ENCODE assay signal across 32 cellular contexts in genomic region chr3:127291114-127291513, GRCh38. TPM values are rescaled to one million over a fixed set of nuclear protein-coding genes. Genes with fewer than 3 reads are reported as not detected.
"Had no signal": no experiment of that assay in that cellular context is flagged by ENCODE, and none has a peak within 500 bp of the region (broad histone marks: within the 10 kb centered on the region; RNA-seq: fewer than 3 reads in every experiment).

No MANE protein-coding gene starts in this region.

- H3K4me1 Mint-ChIP-seq: stimulated activated naive B cell treated with anti-CD40 and anti-IgM and Interleukin-4, amounts not matched to agents 10 μg/mL and 1 μg/mL and 100 μg/mL, for 72 hours; stimulated activated naive CD8-positive, alpha-beta T cell treated with anti-CD3 and anti-CD28 coated beads, Interleukin-15, amount 100 ng/mL, for 72 hours had no signal

- H3K9me3 Mint-ChIP-seq: type B pancreatic cell had no signal

- H3K27me3 Mint-ChIP-seq: stimulated activated memory B cell treated with anti-CD40 and anti-IgM and Interleukin-4, amounts not matched to agents 10 μg/mL and 1 μg/mL and 100 μg/mL, for 72 hours; stimulated activated naive CD8-positive, alpha-beta T cell treated with anti-CD3 and anti-CD28 coated beads, Interleukin-15, amount 100 ng/mL, for 72 hours had no signal

- H3K27ac Mint-ChIP-seq: stimulated activated effector memory CD8-positive, alpha-beta T cell treated with anti-CD3 and anti-CD28 coated beads, Interleukin-12 subunit alpha, Interleukin-12 subunit beta, amount 100 ng/mL, for 72 hours; stimulated activated memory B cell treated with anti-CD40 and anti-IgM and Interleukin-4, amounts not matched to agents 10 μg/mL and 1 μg/mL and 100 μg/mL, for 72 hours; stimulated activated naive B cell treated with anti-CD40 and anti-IgM and Interleukin-4, amounts not matched to agents 10 μg/mL and 1 μg/mL and 100 μg/mL, for 72 hours; stimulated activated naive CD8-positive, alpha-beta T cell treated with anti-CD3 and anti-CD28 coated beads, Interleukin-15, amount 100 ng/mL, for 72 hours; stimulated activated naive CD8-positive, alpha-beta T cell treated with anti-CD3 and anti-CD28 coated beads, Interleukin-15, Interleukin-2, amounts not matched to agents 100 ng/mL and 50 ng/mL, for 24 hours; type B pancreatic cell had no signal

- H3K36me3 Mint-ChIP-seq: stimulated activated effector memory CD8-positive, alpha-beta T cell treated with anti-CD3 and anti-CD28 coated beads, Interleukin-12 subunit alpha, Interleukin-12 subunit beta, amount 100 ng/mL, for 72 hours; stimulated activated memory B cell treated with anti-CD40 and anti-IgM and Interleukin-4, amounts not matched to agents 10 μg/mL and 1 μg/mL and 100 μg/mL, for 72 hours; type B pancreatic cell had no signal

- H3K4me3 Mint-ChIP-seq: stimulated activated effector memory CD8-positive, alpha-beta T cell treated with anti-CD3 and anti-CD28 coated beads, Interleukin-12 subunit alpha, Interleukin-12 subunit beta, amount 100 ng/mL, for 72 hours; stimulated activated memory B cell treated with anti-CD40 and anti-IgM and Interleukin-4, amounts not matched to agents 10 μg/mL and 1 μg/mL and 100 μg/mL, for 72 hours; stimulated activated naive B cell treated with anti-CD40 and anti-IgM and Interleukin-4, amounts not matched to agents 10 μg/mL and 1 μg/mL and 100 μg/mL, for 72 hours; stimulated activated naive CD8-positive, alpha-beta T cell treated with anti-CD3 and anti-CD28 coated beads, Interleukin-15, amount 100 ng/mL, for 72 hours; stimulated activated naive CD8-positive, alpha-beta T cell treated with anti-CD3 and anti-CD28 coated beads, Interleukin-15, Interleukin-2, amounts not matched to agents 100 ng/mL and 50 ng/mL, for 24 hours; type B pancreatic cell had no signal

- ATAC-seq: stimulated activated memory B cell treated with anti-CD40 and anti-IgM and Interleukin-4, amounts not matched to agents 10 μg/mL and 1 μg/mL and 100 μg/mL, for 72 hours; upper lobe of right lung had no signal

- DNase-seq: stimulated activated CD4-positive, alpha-beta T cell treated with anti-CD3 and anti-CD28 coated beads, Interleukin-2, amount 100 ng/mL, for 48 hours; stimulated activated CD4-positive, alpha-beta T cell treated with anti-CD3 and anti-CD28 coated beads, Interleukin-4, amount 100 ng/mL, for 1 hour; stimulated activated CD4-positive, alpha-beta T cell treated with anti-CD3 and anti-CD28 coated beads, Interleukin-4, amount 100 ng/mL, for 24 hours; stimulated activated CD4-positive, alpha-beta T cell treated with anti-CD3 and anti-CD28 coated beads, Interleukin-4, amount 100 ng/mL, for 4 hours; stimulated activated CD8-positive, alpha-beta memory T cell treated with anti-CD3 and anti-CD28 coated beads, Interleukin-4, amount 100 ng/mL, for 48 hours; stimulated activated naive B cell treated with anti-CD40 and anti-IgM and Interleukin-4, amounts not matched to agents 10 μg/mL and 1 μg/mL and 100 μg/mL, for 72 hours; stimulated activated naive CD4-positive, alpha-beta T cell; stimulated activated naive CD4-positive, alpha-beta T cell treated with Interleukin-2 at 50 U/mL for 16 hours; stimulated activated naive CD8-positive, alpha-beta T cell treated with anti-CD3 and anti-CD28 coated beads, Interleukin-15, Interleukin-2, amounts not matched to agents 100 U/mL and 50 U/mL, for 24 hours; stomach; substantia nigra; testis; thyroid gland; tibial artery; transverse colon; trophoblast cell; upper lobe of left lung; upper lobe of right lung; uterus had no signal

RNA-seq across cellular contexts. Expression of gene PRR20G, which starts 3.3 kb away (rescaled TPM):
- total RNA-seq: stomach, subcutaneous adipose tissue, suprapubic skin, temporal lobe, thoracic aorta, thyroid gland, tibial nerve, transverse colon, upper lobe of left lung, upper lobe of right lung, ureter, urinary bladder, uterus, vagina had no signal
